ENCODE assay signal across 7 cellular contexts in the genomic region with DNA sequence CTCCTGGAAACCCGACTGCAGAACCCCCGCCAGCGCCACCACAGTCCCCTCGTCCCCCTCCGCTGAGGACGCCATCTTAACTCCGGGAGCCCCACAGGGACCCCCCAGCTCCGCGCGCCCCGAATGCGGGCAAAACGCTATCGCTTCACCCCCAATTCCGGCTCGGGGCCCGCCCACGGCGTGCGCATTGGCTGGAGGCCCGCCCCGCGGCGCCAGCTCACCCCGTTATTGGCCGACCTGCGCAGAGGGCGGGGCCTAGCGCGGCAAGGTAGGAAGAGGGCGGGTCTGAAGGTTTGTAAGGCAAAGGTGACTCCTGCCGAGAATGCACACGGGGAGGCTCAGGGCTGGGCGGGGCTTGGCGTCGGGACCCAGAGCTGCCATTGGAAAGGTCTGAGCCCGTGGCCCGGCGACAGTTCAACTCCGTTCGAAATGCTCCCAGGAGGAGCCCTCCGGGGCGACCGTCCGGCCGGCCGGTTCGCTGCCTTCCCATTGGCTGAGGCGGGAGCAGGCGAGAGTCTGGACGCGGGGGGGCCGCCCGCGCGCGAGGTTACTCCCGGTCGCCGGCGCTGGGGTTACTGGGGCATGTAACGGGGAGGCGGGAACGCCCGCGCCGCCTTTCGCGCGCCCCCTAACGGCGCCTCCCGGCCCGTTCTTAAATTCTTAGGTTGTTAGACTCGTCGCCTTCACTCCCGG. TPM values are rescaled to one million over a fixed set of nuclear protein-coding genes. Genes with fewer than 3 reads are reported as not detected.
DNase-seq lines count a peak whose midpoint lies in the region; ATAC-seq and TF ChIP-seq lines count a peak whose summit lies in the region.

A gene with protein sequence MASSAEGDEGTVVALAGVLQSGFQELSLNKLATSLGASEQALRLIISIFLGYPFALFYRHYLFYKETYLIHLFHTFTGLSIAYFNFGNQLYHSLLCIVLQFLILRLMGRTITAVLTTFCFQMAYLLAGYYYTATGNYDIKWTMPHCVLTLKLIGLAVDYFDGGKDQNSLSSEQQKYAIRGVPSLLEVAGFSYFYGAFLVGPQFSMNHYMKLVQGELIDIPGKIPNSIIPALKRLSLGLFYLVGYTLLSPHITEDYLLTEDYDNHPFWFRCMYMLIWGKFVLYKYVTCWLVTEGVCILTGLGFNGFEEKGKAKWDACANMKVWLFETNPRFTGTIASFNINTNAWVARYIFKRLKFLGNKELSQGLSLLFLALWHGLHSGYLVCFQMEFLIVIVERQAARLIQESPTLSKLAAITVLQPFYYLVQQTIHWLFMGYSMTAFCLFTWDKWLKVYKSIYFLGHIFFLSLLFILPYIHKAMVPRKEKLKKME (minus strand): TSS at position 127 of the 693 bp plus-strand sequence. CDS start 52 bp downstream, at position 75.

- peak; percentile 95 for DNase-seq in NCI-H2029 treated with DMSO at 0.1 percent for 48 hours (lab: John Stamatoyannopoulos, UW)
- peak; percentile 93 for DNase-seq in T-helper 9 cell
- peak; percentile 87 for DNase-seq in astrocyte of the cerebellum (ENCODE audit: low read depth)
- DNase-seq in hepatic stellate cell (ENCODE audit: low spot score), result peak; percentile 98
- DNase-seq in renal cortical epithelial cell (ENCODE audit: low read depth), result peak; percentile 86

- peak within 1 kb of the TSS; percentile 90 for H3K4me3 ChIP-seq in astrocyte of the cerebellum (ENCODE audit: low read depth, low read length)

- in situ Hi-C loops in astrocyte of the cerebellum (cut with HindIII; ENCODE audit: low sequenced_read_pairs), result no loop called here

- peak; percentile 68 for ATAC-seq in GM18508 (IDR thresholded peaks at IDR 0.05; ENCODE audit: insufficient read depth, unreplicated experiment)
- ATAC-seq in HG03025 (IDR thresholded peaks at IDR 0.05; ENCODE audit: low FRiP score, unreplicated experiment), result peak; percentile 92

- peak; percentile 82 for TF ChIP-seq CTCF in astrocyte of the cerebellum (IDR thresholded peaks at IDR 0.05; ENCODE audit: low read depth, low read length, missing control alignments)

RNA-seq across cellular contexts. Expression of the gene that starts here (rescaled TPM):
- total RNA-seq in renal cortical epithelial cell, result 9.7 and 26.5 TPM in 2 replicates

Comparison
In these comparisons a context has a peak if more than half of its experiments do, and no peak if none do; other contexts are left out.
1. Peak in every context shown above with its lines: DNase-seq, ATAC-seq and H3K4me3 ChIP-seq.